ENCODE assay signal across 18 cellular contexts in the genomic region with DNA sequence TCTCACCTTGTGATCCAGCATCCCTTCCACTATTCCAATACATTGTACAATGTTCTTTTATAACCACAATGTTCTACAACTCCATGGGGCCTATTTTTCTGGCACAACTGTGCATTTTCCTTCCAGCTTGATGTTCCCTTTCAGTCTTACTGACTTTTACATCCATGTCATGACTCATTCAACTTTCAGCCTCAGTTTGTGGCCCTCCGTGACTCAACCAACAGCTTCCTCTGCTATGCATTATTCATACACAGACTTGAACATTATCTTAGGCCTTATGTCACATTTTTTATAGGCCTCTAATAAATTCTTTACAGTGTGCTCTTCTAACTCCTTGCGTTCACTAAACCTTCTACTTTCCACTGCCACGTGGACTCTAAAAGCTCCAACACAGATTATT.
DNase-seq lines count a peak whose midpoint lies in the region; FAIRE-seq and TF ChIP-seq lines count a peak whose summit lies in the region.
"Had no signal": no experiment of that assay in that cellular context is flagged by ENCODE, and none has a peak within 500 bp of the region (broad histone marks: within the 10 kb centered on the region; RNA-seq: fewer than 3 reads in every experiment).

No MANE protein-coding gene starts in this region.

- TF ChIP-seq POLR2A in breast epithelium (IDR thresholded peaks at IDR 0.05): no peak

- no peaks in the 10 kb centered on the region for H4K20me1 ChIP-seq in fibroblast of lung (ENCODE audit: control insufficient read depth, extremely low read depth, insufficient read depth, low read length)
- H4K20me1 ChIP-seq in neural progenitor cell (ENCODE audit: low read depth): no peaks in the 10 kb centered on the region

- H3K9me3 ChIP-seq in breast epithelium: no peaks in the 10 kb centered on the region
- no peaks in the 10 kb centered on the region for H3K9me3 ChIP-seq in fibroblast of lung (ENCODE audit: control insufficient read depth, insufficient read depth, low read depth, low read length)
- no peaks in the 10 kb centered on the region for H3K9me3 ChIP-seq in neural progenitor cell (ENCODE audit: low read depth)
- H3K9me3 ChIP-seq: SJCRH30 had no signal

- TF ChIP-seq CTCF in MCF 10A (IDR thresholded peaks at IDR 0.05; ENCODE audit: unreplicated experiment) (no peak), breast epithelium (IDR thresholded peaks at IDR 0.05) (no peak), fibroblast of lung (conservative IDR thresholded peaks at IDR 0.05 in 1 of 2, IDR thresholded peaks at IDR 0.05 in 1 of 2; ENCODE audit: low read depth in 1 of 2, low read length in 2 of 2) (no peak), neural progenitor cell (IDR thresholded peaks at IDR 0.05) (no peak)

- H3K27me3 ChIP-seq in breast epithelium (no peaks in the 10 kb centered on the region), fibroblast of lung (ENCODE audit: control insufficient read depth, insufficient read depth, low read length) (no peaks in the 10 kb centered on the region), neural progenitor cell (no peaks in the 10 kb centered on the region)
- H3K27me3 ChIP-seq: SJCRH30 had no signal

- DNase-seq in MCF 10A (ENCODE audit: unreplicated experiment) (peak; percentile 84), breast epithelium (ENCODE audit: low spot score in 2 of 2) (no peak), SIG-M5 (lab: John Stamatoyannopoulos, UW) (peak; percentile 9), fibroblast of lung (ENCODE audit: low read depth in 2 of 2) (peak; percentile 86 to 95), urothelium cell line (ENCODE audit: low spot score) (peak; percentile 58), posterior cingulate gyrus (no peak), NCI-H526 treated with DMSO at 0.1 percent for 48 hours (lab: John Stamatoyannopoulos, UW) (no peak), neural progenitor cell (ENCODE audit: low spot score) (no peak)
- DNase-seq: activated CD4-positive, CD25-positive, alpha-beta regulatory T cell; activated T-cell treated with anti-CD3 and anti-CD28 coated beads, Interleukin-2, amount 50 U/mL, for 48 hours; naive thymus-derived CD4-positive, alpha-beta T cell; NCI-H446 treated with DMSO at 0.1 percent for 48 hours; SJCRH30; stimulated activated CD4-positive, alpha-beta T cell treated with anti-CD3 and anti-CD28 coated beads, Interleukin-15, amount 100 ng/mL, for 24 hours had no signal

- H3K79me2 ChIP-seq in fibroblast of lung (ENCODE audit: control insufficient read depth, insufficient read depth, low read length): no peaks in the 10 kb centered on the region
- no peaks in the 10 kb centered on the region for H3K79me2 ChIP-seq in neural progenitor cell (ENCODE audit: low read depth)

- no peak overlapping the region for H3K9ac ChIP-seq in fibroblast of lung (ENCODE audit: insufficient read depth, low read length)
- no peak overlapping the region for H3K9ac ChIP-seq in neural progenitor cell

- POLR2A ChIA-PET in MCF 10A (lab: Yijun Ruan, JAX): interaction anchor here (0.6 to 1.1 kb wide), 4 partner anchors 15 to 140 kb away, joined by 3 to 4 read pairs (median 3); no protein-coding TSS in a partner anchor

- H3K9me3 Mint-ChIP-seq in MCF 10A (ENCODE audit: unreplicated experiment) (no peaks in the 10 kb centered on the region), neural progenitor cell (no peaks in the 10 kb centered on the region)

- CTCF ChIA-PET in MCF 10A (lab: Yijun Ruan, JAX): interaction anchor here (0.6 to 1.5 kb wide), 2 partner anchors 13 to 593 kb away, joined by 3 to 4 read pairs; no protein-coding TSS in a partner anchor

- H3K4me1 Mint-ChIP-seq in MCF 10A (ENCODE audit: insufficient read depth, unreplicated experiment) (peaks cover 24% of the 10 kb centered on the region), neural progenitor cell (no peaks in the 10 kb centered on the region)
- H3K4me1 Mint-ChIP-seq: B cell; central memory CD8-positive, alpha-beta T cell; naive thymus-derived CD4-positive, alpha-beta T cell had no signal

- H3K27me3 Mint-ChIP-seq in MCF 10A (ENCODE audit: insufficient read depth, unreplicated experiment): no peaks in the 10 kb centered on the region
- peaks cover 2% of the 10 kb centered on the region for H3K27me3 Mint-ChIP-seq in neural progenitor cell (ENCODE audit: insufficient read depth, low read depth)
- H3K27me3 Mint-ChIP-seq: central memory CD8-positive, alpha-beta T cell had no signal

- H3F3A ChIP-seq in neural progenitor cell (ENCODE audit: low read depth): no peaks in the 10 kb centered on the region

- no peak overlapping the region for H3K4me3 Mint-ChIP-seq in MCF 10A (ENCODE audit: unreplicated experiment)
- no peak overlapping the region for H3K4me3 Mint-ChIP-seq in neural progenitor cell
- H3K4me3 Mint-ChIP-seq: B cell; central memory CD8-positive, alpha-beta T cell; naive thymus-derived CD4-positive, alpha-beta T cell had no signal

- no TSS peak for BruUV-seq in MCF 10A (replicated peaks; lab: Mats Ljungman, UMichigan)

- H3K4me1 ChIP-seq in breast epithelium (no peaks in the 10 kb centered on the region), fibroblast of lung (ENCODE audit: control insufficient read depth, extremely low read depth, insufficient read depth, low read length) (no peaks in the 10 kb centered on the region), neural progenitor cell (no peaks in the 10 kb centered on the region)
- H3K4me1 ChIP-seq: SJCRH30 had no signal

- no peak overlapping the region for H2AFZ ChIP-seq in fibroblast of lung (ENCODE audit: low read length)
- no peak overlapping the region for H2AFZ ChIP-seq in neural progenitor cell (replicated peaks)

- H3K36me3 Mint-ChIP-seq in MCF 10A (ENCODE audit: insufficient read depth, unreplicated experiment) (peaks cover 12% of the 10 kb centered on the region), neural progenitor cell (no peaks in the 10 kb centered on the region)
- H3K36me3 Mint-ChIP-seq: naive thymus-derived CD4-positive, alpha-beta T cell had no signal

- H3K27ac ChIP-seq in breast epithelium (no peak overlapping the region), fibroblast of lung (ENCODE audit: insufficient read depth, low read length) (no peak overlapping the region), neural progenitor cell (no peak overlapping the region)
- H3K27ac ChIP-seq: SJCRH30 had no signal

- H3K4me2 ChIP-seq in fibroblast of lung (ENCODE audit: extremely low read depth, insufficient read depth, low read length) (no peak overlapping the region), neural progenitor cell (no peak overlapping the region)

- H3K36me3 ChIP-seq in breast epithelium (no peaks in the 10 kb centered on the region), fibroblast of lung (ENCODE audit: control insufficient read depth, insufficient read depth, low read length) (no peaks in the 10 kb centered on the region), neural progenitor cell (no peaks in the 10 kb centered on the region)
- H3K36me3 ChIP-seq: SJCRH30 had no signal

- intact Hi-C loops in MCF 10A (cut with micrococcal nuclease): no loop called here
- intact Hi-C loops in breast epithelium (cut with DNase I; ENCODE audit: low total_unique reads): no loop called here
- intact Hi-C loops in posterior cingulate gyrus (cut with DNase I): no loop called here

- peak; percentile 81 for FAIRE-seq in urothelium cell line (lab: Jason Lieb, UNC)
- FAIRE-seq: frontal cortex, islet of Langerhans had no signal

- H3K27ac Mint-ChIP-seq in MCF 10A (ENCODE audit: low read depth, unreplicated experiment): peak overlapping the region; percentile 22
- no peak overlapping the region for H3K27ac Mint-ChIP-seq in neural progenitor cell
- H3K27ac Mint-ChIP-seq: B cell; naive thymus-derived CD4-positive, alpha-beta T cell had no signal

- no peak overlapping the region for H3K4me3 ChIP-seq in breast epithelium
- no peak overlapping the region for H3K4me3 ChIP-seq in fibroblast of lung (replicated peaks in 1 of 4; ENCODE audit: control extremely low read depth in 1 of 4, insufficient read depth in 1 of 4, low read depth in 3 of 4, low read length in 4 of 4)
- H3K4me3 ChIP-seq in neural progenitor cell: no peak overlapping the region
- H3K4me3 ChIP-seq: SJCRH30 had no signal

Comparison
In these comparisons a context has a peak if more than half of its experiments do, and no peak if none do; other contexts are left out.
1. DNase-seq: peak in MCF 10A (single experiment), SIG-M5 (single experiment), fibroblast of lung (2 of 2) and urothelium cell line (single experiment); none in breast epithelium (0 of 2), posterior cingulate gyrus (0 of 10), NCI-H526 treated with DMSO at 0.1 percent for 48 hours (single experiment) and neural progenitor cell (single experiment).